ENCODE assay signal across 34 cellular contexts in the genomic region with DNA sequence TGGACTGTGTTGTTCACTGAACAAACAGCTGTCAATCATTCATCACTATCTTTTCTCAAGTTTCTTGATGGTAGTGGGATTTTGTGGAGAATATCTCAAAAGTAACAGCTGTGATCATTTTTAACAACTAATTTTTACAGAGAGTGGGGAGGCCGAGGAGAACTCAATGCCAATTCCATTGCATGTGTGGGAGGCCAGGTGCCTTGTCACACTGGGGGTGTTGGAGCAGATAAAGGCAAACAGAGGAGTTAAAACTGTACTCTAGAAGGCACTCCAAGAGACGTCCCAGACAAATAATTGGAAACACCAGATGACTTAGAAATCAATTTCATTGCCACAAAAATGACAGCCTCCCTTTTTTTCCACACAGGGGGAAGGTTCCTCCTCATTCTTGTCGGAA.
"Had no signal": no experiment of that assay in that cellular context is flagged by ENCODE, and none has a peak within 500 bp of the region (broad histone marks: within the 10 kb centered on the region; RNA-seq: fewer than 3 reads in every experiment).

No MANE protein-coding gene starts in this region.

- H3K27ac ChIP-seq: adrenal gland, ascending aorta, body of pancreas, brain microvascular endothelial cell, breast epithelium, cardiac muscle cell had no signal

- H3K36me3 ChIP-seq: adrenal gland, ascending aorta, brain microvascular endothelial cell, breast epithelium, cardiac muscle cell had no signal

- H3K4me3 ChIP-seq: adrenal gland, ascending aorta, body of pancreas, breast epithelium, cardiac muscle cell had no signal

- H3K4me1 ChIP-seq: adrenal gland, ascending aorta, body of pancreas, breast epithelium had no signal

- FAIRE-seq: astrocyte, bronchial epithelial cell had no signal

- DNase-seq: activated effector memory CD4-positive, alpha-beta T cell treated with anti-CD3 and anti-CD28 coated beads, Interleukin-2, amount 50 U/mL, for 16 hours; activated effector memory CD4-positive, alpha-beta T cell treated with Interleukin-2 at 50 U/mL for 16 hours; activated gamma-delta T cell; activated gamma-delta T cell treated with Interleukin-2 at 50 U/mL for 16 hours; activated naive CD4-positive, alpha-beta T cell; activated naive CD4-positive, alpha-beta T cell treated with anti-CD3 and anti-CD28 coated beads for 36 hours; activated naive CD4-positive, alpha-beta T cell treated with anti-CD3 and anti-CD28 coated beads, Interleukin-2, amount 10 ng/mL, durations not matched to agents 7 days and 5 days; activated naive CD4-positive, alpha-beta T cell treated with anti-CD3 and anti-CD28 coated beads, Interleukin-2, amount 50 U/mL, for 16 hours; activated naive CD4-positive, alpha-beta T cell treated with Interleukin-2 at 50 U/mL for 16 hours; activated naive CD8-positive, alpha-beta T cell treated with anti-CD3 and anti-CD28 coated beads for 36 hours; activated naive CD8-positive, alpha-beta T cell treated with anti-CD3 and anti-CD28 coated beads, Interleukin-2, amount 10 ng/mL, durations not matched to agents 7 days and 5 days; activated naive CD8-positive, alpha-beta T cell treated with anti-CD3 and anti-CD28 coated beads, Interleukin-2, amount 50 U/mL, for 24 hours; activated T-cell treated with anti-CD3 and anti-CD28 coated beads for 4 hours; activated T-cell treated with anti-CD3 and anti-CD28 coated beads, Interleukin-2, amount 50 U/mL, for 1 hour; activated T-cell treated with anti-CD3 and anti-CD28 coated beads, Interleukin-2, amount 50 U/mL, for 24 hours; activated T-cell treated with anti-CD3 and anti-CD28 coated beads, Interleukin-2, amount 50 U/mL, for 4 hours; activated T-cell treated with anti-CD3 and anti-CD28 coated beads, Interleukin-2, amount 50 U/mL, for 48 hours; activated T-cell treated with anti-CD3 and anti-CD28 coated beads, Interleukin-2, amount 50 U/mL, for 72 hours; adrenal gland; amniotic stem cell; amygdala; anterior cingulate cortex; aorta; body of pancreas; brain microvascular endothelial cell; central memory CD4-positive, alpha-beta T cell; cerebellar nuclear complex had no signal

- H3K27me3 ChIP-seq: adrenal gland, ascending aorta, body of pancreas, brain microvascular endothelial cell, breast epithelium, cardiac muscle cell had no signal

- H3K9me3 ChIP-seq: adrenal gland, ascending aorta, body of pancreas, breast epithelium had no signal

- ATAC-seq: activated naive CD4-positive, alpha-beta T cell treated with anti-CD3 and anti-CD28 coated beads, Interleukin-2, amount 50 U/mL, for 72 hours; activated naive CD8-positive, alpha-beta T cell treated with anti-CD3 and anti-CD28 coated beads, Interleukin-2, amount 50 U/mL, for 24 hours; activated T-cell treated with anti-CD3 and anti-CD28 coated beads, Interleukin-2, amount 50 U/mL, for 4 hours; activated T-cell treated with anti-CD3 and anti-CD28 coated beads, Interleukin-2, amount 50 U/mL, for 72 hours; activated T-helper 17 cell treated with anti-CD3 and anti-CD28 coated beads, Interleukin-2, amount 50 U/mL, for 72 hours; body of pancreas had no signal
